Comparison of ENCODE assay signal across 2 cellular contexts in genomic region chr3:99646107-99646435, GRCh38.
A peak's percentile ranks its signal among the peaks of the same experiment; 100 is the strongest.
TF ChIP-seq lines count a peak whose summit lies in the region.

No MANE protein-coding gene starts in this region.

TF ChIP-seq in IMR-90, 13 proteins besides CTCF, POLR2A, EP300 and RAD21:
- TF ChIP-seq USF2 (IDR thresholded peaks at IDR 0.05; ENCODE audit: low read depth, low read length) (0 out of 2 replicates have a peak, but pooled peaks have one; percentile 11), ELK1 (IDR thresholded peaks at IDR 0.05; ENCODE audit: borderline replicate concordance, low read depth, low read length) (no peak), FOS (IDR thresholded peaks at IDR 0.05; ENCODE audit: low read depth, low read length) (no peak), MXI1 (IDR thresholded peaks at IDR 0.05; ENCODE audit: borderline replicate concordance, low read depth, low read length) (no peak), RFX5 (IDR thresholded peaks at IDR 0.05; ENCODE audit: low read depth, low read length) (no peak), BHLHE40 (IDR thresholded peaks at IDR 0.05; ENCODE audit: low read depth, low read length) (no peak), MAFK (IDR thresholded peaks at IDR 0.05; ENCODE audit: low read depth, low read length) (no peak)

TF ChIP-seq in H1, 55 proteins besides CTCF, POLR2A, EP300 and RAD21:
- TF ChIP-seq BCL11A (IDR thresholded peaks at IDR 0.05; ENCODE audit: low read depth in 2 of 2, low read length in 2 of 2): no peak
- TF ChIP-seq TAF1 (IDR thresholded peaks at IDR 0.05; ENCODE audit: low read depth, low read length): no peak
- TF ChIP-seq ATF2 (IDR thresholded peaks at IDR 0.05; ENCODE audit: low read length): no peak
- TF ChIP-seq TAF7 (optimal IDR thresholded peaks at IDR 0.05; ENCODE audit: borderline replicate concordance, low read depth, low read length): no peak
- no peak for TF ChIP-seq TEAD4 (IDR thresholded peaks at IDR 0.05; ENCODE audit: low read depth, low read length)
- TF ChIP-seq SP4 (IDR thresholded peaks at IDR 0.05; ENCODE audit: low read length): no peak
- no peak for TF ChIP-seq PHF8 (conservative IDR thresholded peaks at IDR 0.05; ENCODE audit: low read depth, low read length)
- no peak for TF ChIP-seq KDM4A (IDR thresholded peaks at IDR 0.05; ENCODE audit: low read depth, low read length, severe bottlenecking)
- no peak for TF ChIP-seq CHD7 (IDR thresholded peaks at IDR 0.05; ENCODE audit: insufficient replicate concordance, low read length)
- TF ChIP-seq JUN (IDR thresholded peaks at IDR 0.05; ENCODE audit: low read depth, low read length): no peak
- no peak for TF ChIP-seq CEBPB (IDR thresholded peaks at IDR 0.05; ENCODE audit: low read depth, low read length)
- no peak for TF ChIP-seq KDM5A (IDR thresholded peaks at IDR 0.05; ENCODE audit: low read length)
- TF ChIP-seq KDM1A (IDR thresholded peaks at IDR 0.05; ENCODE audit: borderline replicate concordance, low read length): no peak
- TF ChIP-seq YY1 (IDR thresholded peaks at IDR 0.05; ENCODE audit: low read depth, low read length): no peak
- TF ChIP-seq MAX (IDR thresholded peaks at IDR 0.05): no peak
- TF ChIP-seq ZNF274 (IDR thresholded peaks at IDR 0.05; ENCODE audit: borderline replicate concordance, extremely low read depth, low read length): no peak
- TF ChIP-seq CHD1 (IDR thresholded peaks at IDR 0.05; ENCODE audit: low read depth, low read length): no peak
- no peak for TF ChIP-seq TBP (IDR thresholded peaks at IDR 0.05; ENCODE audit: low read depth, low read length)
